ENCODE assay signal across 8 cellular contexts in the genomic region with DNA sequence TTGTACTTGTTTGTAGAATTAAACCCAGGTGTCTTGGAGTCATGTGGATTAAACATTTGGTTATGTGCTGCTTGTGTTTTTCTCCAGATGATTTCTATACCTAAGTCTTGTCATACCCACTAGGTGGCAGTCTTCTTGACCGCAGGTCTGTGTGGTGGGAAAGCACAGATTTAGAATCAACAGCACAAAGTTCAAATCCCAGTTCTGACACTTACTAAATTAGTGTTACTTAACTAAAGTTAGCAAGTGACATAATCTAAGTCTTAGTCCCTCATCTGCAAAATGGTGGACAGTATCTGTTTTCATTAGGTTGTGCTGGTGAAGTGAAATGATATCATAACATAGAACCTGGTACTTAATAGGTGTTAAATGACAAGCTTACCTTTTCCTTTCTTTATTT.
DNase-seq lines count a peak whose midpoint lies in the region; ATAC-seq and TF ChIP-seq lines count a peak whose summit lies in the region.

No MANE protein-coding gene starts in this region.

- no peak overlapping the region for H3K4me3 Mint-ChIP-seq in activated T-helper 17 cell treated with anti-CD3 and anti-CD28 coated beads, Interleukin-2, amount 50 U/mL, for 72 hours
- no peak overlapping the region for H3K4me3 Mint-ChIP-seq in type B pancreatic cell

- H3K27ac Mint-ChIP-seq in activated T-helper 17 cell treated with anti-CD3 and anti-CD28 coated beads, Interleukin-2, amount 50 U/mL, for 72 hours: no peak overlapping the region
- no peak overlapping the region for H3K27ac Mint-ChIP-seq in type B pancreatic cell

- DNase-seq in NCI-H510A treated with DMSO at 0.1 percent for 48 hours (lab: John Stamatoyannopoulos, UW) (peak; percentile 27), NCI-H510A (lab: John Stamatoyannopoulos, UW) (no peak), NCI-H1930 (lab: John Stamatoyannopoulos, UW) (peak; percentile 17 to 20), iPS-NIHi7 (ENCODE audit: extremely low spot score) (peak; percentile 56), type B pancreatic cell (ENCODE audit: extremely low spot score, unreplicated experiment) (no peak)
- no peak for DNase-seq in stimulated activated CD4-positive, alpha-beta T cell treated with anti-CD3 and anti-CD28 coated beads, Interleukin-2, amount 100 ng/mL, for 48 hours

- no peaks in the 10 kb centered on the region for H3K4me1 Mint-ChIP-seq in activated T-helper 17 cell treated with anti-CD3 and anti-CD28 coated beads, Interleukin-2, amount 50 U/mL, for 72 hours
- peaks cover 14% of the 10 kb centered on the region for H3K4me1 Mint-ChIP-seq in type B pancreatic cell (ENCODE audit: unreplicated experiment)

- H3K9me3 Mint-ChIP-seq in activated T-helper 17 cell treated with anti-CD3 and anti-CD28 coated beads, Interleukin-2, amount 50 U/mL, for 72 hours: no peaks in the 10 kb centered on the region
- H3K9me3 Mint-ChIP-seq in type B pancreatic cell: no peaks in the 10 kb centered on the region

- peaks cover 3% of the 10 kb centered on the region for H3K27me3 Mint-ChIP-seq in activated T-helper 17 cell treated with anti-CD3 and anti-CD28 coated beads, Interleukin-2, amount 50 U/mL, for 72 hours
- no peaks in the 10 kb centered on the region for H3K27me3 Mint-ChIP-seq in type B pancreatic cell

- TF ChIP-seq CTCF in type B pancreatic cell (conservative IDR thresholded peaks at IDR 0.05): peak; percentile 77

- no peaks in the 10 kb centered on the region for H3K36me3 Mint-ChIP-seq in activated T-helper 17 cell treated with anti-CD3 and anti-CD28 coated beads, Interleukin-2, amount 50 U/mL, for 72 hours (ENCODE audit: low read depth)
- no peaks in the 10 kb centered on the region for H3K36me3 Mint-ChIP-seq in type B pancreatic cell

- ATAC-seq in GM21367 (IDR thresholded peaks at IDR 0.05; ENCODE audit: unreplicated experiment): peak; percentile 48
- peak; percentile 43 for ATAC-seq in activated T-helper 17 cell treated with anti-CD3 and anti-CD28 coated beads, Interleukin-2, amount 50 U/mL, for 72 hours (replicated peaks)

Comparison
In these comparisons a context has a peak if more than half of its experiments do, and no peak if none do; other contexts are left out.
1. DNase-seq: peak in NCI-H510A treated with DMSO at 0.1 percent for 48 hours (single experiment), NCI-H1930 (2 of 2) and iPS-NIHi7 (single experiment); none in NCI-H510A (single experiment), type B pancreatic cell (single experiment) and stimulated activated CD4-positive, alpha-beta T cell treated with anti-CD3 and anti-CD28 coated beads, Interleukin-2, amount 100 ng/mL, for 48 hours (0 of 2).